ENCODE assay signal across 17 cellular contexts in the genomic region with DNA sequence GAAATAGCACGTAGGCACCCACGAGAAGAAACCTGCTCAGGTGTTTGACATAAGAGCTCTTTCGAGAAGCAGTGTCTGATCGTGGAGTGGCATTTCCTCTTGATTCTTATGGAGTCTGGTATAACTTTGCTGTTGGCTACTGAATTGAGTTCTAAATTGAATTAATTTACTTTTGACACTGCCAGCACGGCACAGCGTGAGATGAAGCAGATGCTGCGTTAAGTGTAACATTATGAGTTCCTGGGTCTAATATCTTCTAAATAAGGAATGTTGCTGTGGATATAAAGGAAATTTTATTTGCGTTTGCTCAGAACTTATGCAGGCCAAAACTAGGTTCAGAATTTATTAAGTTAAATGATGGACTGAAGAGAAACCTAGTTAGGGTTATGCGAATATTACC.
DNase-seq lines count a peak whose midpoint lies in the region; ATAC-seq, FAIRE-seq and TF ChIP-seq lines count a peak whose summit lies in the region.
"Had no signal": no experiment of that assay in that cellular context is flagged by ENCODE, and none has a peak within 500 bp of the region (broad histone marks: within the 10 kb centered on the region; RNA-seq: fewer than 3 reads in every experiment).

No MANE protein-coding gene starts in this region.

- H3K27ac ChIP-seq in A549 (no peak overlapping the region), mesenchymal stem cell (ENCODE audit: low read length, poor library complexity, severe bottlenecking) (no peak overlapping the region)
- H3K27ac ChIP-seq: C4-2B, HL-60 had no signal

- H4K8ac ChIP-seq in mesenchymal stem cell (ENCODE audit: low read length): no peak overlapping the region

- H3K9me3 ChIP-seq in A549: no peaks in the 10 kb centered on the region
- H3K9me3 ChIP-seq in mesenchymal stem cell (ENCODE audit: control insufficient read depth, low read length): no peaks in the 10 kb centered on the region

- H3K14ac ChIP-seq in mesenchymal stem cell (ENCODE audit: low read length in 2 of 2): no peak overlapping the region

- TF ChIP-seq RAD21 in A549 (conservative IDR thresholded peaks at IDR 0.05 in 1 of 2, IDR thresholded peaks at IDR 0.05 in 1 of 2): no peak

- intact Hi-C loops in activated CD4-positive, alpha-beta T cell treated with anti-CD3 and anti-CD28 coated beads for 36 hours (cut with DNase I, micrococcal nuclease): loop anchor here in 1 of 2 experiments (10.0 kb wide), 1 partner anchor 765 kb away; no protein-coding TSS in a partner anchor

- H3K4me1 ChIP-seq in A549 (peaks cover 15% of the 10 kb centered on the region), mesenchymal stem cell (ENCODE audit: control insufficient read depth, insufficient read depth, low read depth, low read length) (peaks cover 2% of the 10 kb centered on the region)

- no peaks in the 10 kb centered on the region for H3K36me3 ChIP-seq in mesenchymal stem cell (ENCODE audit: control insufficient read depth in 1 of 2, insufficient read depth in 2 of 2, low read depth in 1 of 2, low read length in 2 of 2)

- no peak overlapping the region for H2BK12ac ChIP-seq in mesenchymal stem cell (ENCODE audit: low read length in 2 of 2)

- H3K27me3 ChIP-seq in mesenchymal stem cell (ENCODE audit: control insufficient read depth in 1 of 2, insufficient read depth in 1 of 2, low read length in 2 of 2): no peaks in the 10 kb centered on the region

- POLR2A ChIA-PET in A549 (lab: Yijun Ruan, JAX): no interaction called here
- POLR2A ChIA-PET in activated CD4-positive, alpha-beta T cell treated with anti-CD3 and anti-CD28 coated beads for 36 hours (lab: Charles Lee): no interaction called here

- CTCF ChIA-PET in A549 (lab: Yijun Ruan, JAX): interaction anchor here (0.8 kb wide), 1 partner anchor 18 kb away, joined by 3 read pairs; no protein-coding TSS in a partner anchor
- CTCF ChIA-PET in activated CD4-positive, alpha-beta T cell treated with anti-CD3 and anti-CD28 coated beads for 36 hours (lab: Charles Lee): no interaction called here

- TF ChIP-seq EP300 in A549 (IDR thresholded peaks at IDR 0.05): no peak

- peaks cover 55% of the 10 kb centered on the region for H3K4me1 Mint-ChIP-seq in nephron
- no peaks in the 10 kb centered on the region for H3K4me1 Mint-ChIP-seq in activated CD4-positive, alpha-beta T cell treated with anti-CD3 and anti-CD28 coated beads for 36 hours

- TF ChIP-seq CTCF in A549 (IDR thresholded peaks at IDR 0.05) (no peak), nephron (IDR thresholded peaks at IDR 0.05; ENCODE audit: unreplicated experiment in 3 of 3) (no peak)

- no peak for ATAC-seq in A549
- ATAC-seq in activated CD4-positive, alpha-beta T cell treated with anti-CD3 and anti-CD28 coated beads for 36 hours: no peak
- ATAC-seq: Right ventricle myocardium inferior had no signal

- no peak overlapping the region for H3K23ac ChIP-seq in mesenchymal stem cell (ENCODE audit: low read length in 2 of 2)

- H3K36me3 Mint-ChIP-seq in nephron (ENCODE audit: low read depth): no peaks in the 10 kb centered on the region
- H3K36me3 Mint-ChIP-seq in activated CD4-positive, alpha-beta T cell treated with anti-CD3 and anti-CD28 coated beads for 36 hours (ENCODE audit: low read depth): no peaks in the 10 kb centered on the region

- H2BK5ac ChIP-seq in mesenchymal stem cell (ENCODE audit: low read depth, low read length, poor library complexity, severe bottlenecking): no peak overlapping the region

- no peak for FAIRE-seq in A549 (lab: Jason Lieb, UNC)
- FAIRE-seq: G401.6, RCC 7860 had no signal

- no peak overlapping the region for H2BK15ac ChIP-seq in mesenchymal stem cell (ENCODE audit: low read depth, poor library complexity, severe bottlenecking)

- H3K9ac ChIP-seq in mesenchymal stem cell (ENCODE audit: low read length): no peak overlapping the region

- no peaks in the 10 kb centered on the region for H3K79me1 ChIP-seq in mesenchymal stem cell (replicated peaks; ENCODE audit: low read length, poor library complexity, severe bottlenecking)

- peak overlapping the region; percentile 95 to 97 (median 97) for H3K27ac Mint-ChIP-seq in nephron
- no peak overlapping the region for H3K27ac Mint-ChIP-seq in activated CD4-positive, alpha-beta T cell treated with anti-CD3 and anti-CD28 coated beads for 36 hours

- H3K4me3 ChIP-seq in A549: no peak overlapping the region
- no peak overlapping the region for H3K4me3 ChIP-seq in mesenchymal stem cell (ENCODE audit: insufficient read depth in 1 of 2, low read depth in 1 of 2, low read length in 2 of 2)

- 93% methylated on average over 9 of the region's 9 CpGs for WGBS in A549 (ENCODE audit: missing lambda C conversion rate)
- 94% methylated on average over 9 of the region's 9 CpGs for WGBS in mesenchymal stem cell

- no peak overlapping the region for H2BK120ac ChIP-seq in mesenchymal stem cell (ENCODE audit: low read depth, low read length)

- no peak overlapping the region for H2AK5ac ChIP-seq in mesenchymal stem cell (ENCODE audit: low read length, severe bottlenecking)

- H3K4ac ChIP-seq in mesenchymal stem cell (ENCODE audit: low read depth in 1 of 2, low read length in 2 of 2): no peak overlapping the region

- no peaks in the 10 kb centered on the region for H3K27me3 Mint-ChIP-seq in nephron (ENCODE audit: low read depth)
- H3K27me3 Mint-ChIP-seq in activated CD4-positive, alpha-beta T cell treated with anti-CD3 and anti-CD28 coated beads for 36 hours: no peaks in the 10 kb centered on the region

- no peaks in the 10 kb centered on the region for H3K9me3 Mint-ChIP-seq in nephron
- no peaks in the 10 kb centered on the region for H3K9me3 Mint-ChIP-seq in activated CD4-positive, alpha-beta T cell treated with anti-CD3 and anti-CD28 coated beads for 36 hours (ENCODE audit: low read depth)

- TF ChIP-seq POLR2A in A549 (IDR thresholded peaks at IDR 0.05; ENCODE audit: low read length): no peak

- no peak overlapping the region for H3K4me3 Mint-ChIP-seq in nephron
- no peak overlapping the region for H3K4me3 Mint-ChIP-seq in activated CD4-positive, alpha-beta T cell treated with anti-CD3 and anti-CD28 coated beads for 36 hours

- DNase-seq in A549 (ENCODE audit: low read depth in 1 of 2, low spot score in 1 of 2) (no peak), DMS 273 (lab: John Stamatoyannopoulos, UW; ENCODE audit: unreplicated experiment) (peak; percentile 54), SK-N-DZ (ENCODE audit: low spot score) (peak; percentile 56), superior temporal gyrus (ENCODE audit: extremely low spot score) (no peak), mesenchymal stem cell (no peak), NCI-H2196 treated with DMSO at 0.1 percent for 48 hours (lab: John Stamatoyannopoulos, UW; ENCODE audit: unreplicated experiment) (no peak)
- no peak for DNase-seq in activated CD4-positive, alpha-beta T cell treated with anti-CD3 and anti-CD28 coated beads for 36 hours
- DNase-seq: DND-41, H7, NCI-H226, NCI-H526 treated with DMSO at 0.1 percent for 48 hours had no signal

- H4K91ac ChIP-seq in mesenchymal stem cell (ENCODE audit: low read length): no peak overlapping the region

- H3K4me2 ChIP-seq in A549 (peak overlapping the region; percentile 57), mesenchymal stem cell (ENCODE audit: low read length, poor library complexity, severe bottlenecking) (no peak overlapping the region)

- no peak overlapping the region for H3K18ac ChIP-seq in mesenchymal stem cell (ENCODE audit: low read depth in 1 of 2, low read length in 2 of 2)

- no peak overlapping the region for H2AFZ ChIP-seq in mesenchymal stem cell (ENCODE audit: low read depth, low read length)

TF ChIP-seq in A549, 52 proteins besides CTCF, POLR2A, EP300 and RAD21:
- TF ChIP-seq, protein P1, sequence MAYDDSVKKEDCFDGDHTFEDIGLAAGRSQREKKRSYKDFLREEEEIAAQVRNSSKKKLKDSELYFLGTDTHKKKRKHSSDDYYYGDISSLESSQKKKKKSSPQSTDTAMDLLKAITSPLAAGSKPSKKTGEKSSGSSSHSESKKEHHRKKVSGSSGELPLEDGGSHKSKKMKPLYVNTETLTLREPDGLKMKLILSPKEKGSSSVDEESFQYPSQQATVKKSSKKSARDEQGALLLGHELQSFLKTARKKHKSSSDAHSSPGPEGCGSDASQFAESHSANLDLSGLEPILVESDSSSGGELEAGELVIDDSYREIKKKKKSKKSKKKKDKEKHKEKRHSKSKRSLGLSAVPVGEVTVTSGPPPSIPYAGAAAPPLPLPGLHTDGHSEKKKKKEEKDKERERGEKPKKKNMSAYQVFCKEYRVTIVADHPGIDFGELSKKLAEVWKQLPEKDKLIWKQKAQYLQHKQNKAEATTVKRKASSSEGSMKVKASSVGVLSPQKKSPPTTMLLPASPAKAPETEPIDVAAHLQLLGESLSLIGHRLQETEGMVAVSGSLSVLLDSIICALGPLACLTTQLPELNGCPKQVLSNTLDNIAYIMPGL (CRISPR knock-in tag; IDR thresholded peaks at IDR 0.05; ENCODE audit: borderline replicate concordance): no peak
- TF ChIP-seq HOXB5 (CRISPR knock-in tag; IDR thresholded peaks at IDR 0.05): no peak
- TF ChIP-seq HOXA7 (CRISPR knock-in tag; IDR thresholded peaks at IDR 0.05): no peak
- no peak for TF ChIP-seq ZNF302 (CRISPR knock-in tag; IDR thresholded peaks at IDR 0.05)
- TF ChIP-seq JUNB (IDR thresholded peaks at IDR 0.05): no peak
- TF ChIP-seq KDM1A (IDR thresholded peaks at IDR 0.05; ENCODE audit: low read depth): no peak
- no peak for TF ChIP-seq RNF2 (IDR thresholded peaks at IDR 0.05; ENCODE audit: borderline replicate concordance, low read depth)

Comparison
In these comparisons a context has a peak if more than half of its experiments do, and no peak if none do; other contexts are left out.
1. DNase-seq: peak in DMS 273 (single experiment) and SK-N-DZ (single experiment); none in A549 (0 of 2), superior temporal gyrus (single experiment), activated CD4-positive, alpha-beta T cell treated with anti-CD3 and anti-CD28 coated beads for 36 hours (single experiment), mesenchymal stem cell (single experiment) and NCI-H2196 treated with DMSO at 0.1 percent for 48 hours (single experiment).